ENCODE assay signal across 16 cellular contexts in the genomic region with DNA sequence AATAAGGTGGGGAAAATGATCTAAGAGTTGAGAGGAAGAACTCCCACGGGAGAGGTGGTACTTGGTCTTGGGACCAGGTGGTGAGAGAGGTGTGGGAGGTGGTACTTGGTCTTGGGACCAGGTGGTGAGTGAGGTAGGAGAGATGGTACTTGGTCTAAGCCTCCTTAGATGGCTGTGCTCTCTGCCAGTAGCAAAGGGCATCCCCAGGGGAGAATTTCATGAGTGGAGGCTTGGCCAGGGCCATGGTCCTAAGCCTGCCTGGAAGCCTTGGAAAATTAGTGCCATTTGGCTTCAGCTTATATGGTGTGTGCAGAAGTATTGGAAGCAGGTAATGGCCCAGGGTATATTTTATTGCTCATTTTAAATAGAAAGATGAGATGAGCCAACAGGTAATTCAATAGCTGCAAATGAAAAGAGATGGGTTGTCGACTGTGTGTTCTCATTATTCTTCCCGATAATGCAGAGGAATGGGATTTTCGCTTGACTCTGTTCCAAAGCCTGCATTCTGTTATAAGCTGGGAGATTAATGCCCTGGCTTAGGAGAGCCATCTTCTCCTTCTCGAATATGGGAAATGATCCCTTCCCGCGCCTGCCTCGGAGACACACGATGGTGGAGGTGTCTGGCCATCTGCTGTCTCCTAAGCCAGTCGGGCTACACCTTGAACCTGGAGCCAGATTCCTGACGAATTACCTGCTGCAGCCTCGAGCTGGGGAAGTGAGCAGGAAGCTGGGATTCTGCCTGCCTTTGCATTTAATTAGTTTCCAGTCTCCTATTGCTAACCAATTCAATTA.
DNase-seq lines count a peak whose midpoint lies in the region; ATAC-seq and TF ChIP-seq lines count a peak whose summit lies in the region.
"Had no signal": no experiment of that assay in that cellular context is flagged by ENCODE, and none has a peak within 500 bp of the region (broad histone marks: within the 10 kb centered on the region; RNA-seq: fewer than 3 reads in every experiment).

No MANE protein-coding gene starts in this region.

- H3K27me3 Mint-ChIP-seq in H9 (ENCODE audit: low read depth) = no peaks in the 10 kb centered on the region
- H3K27me3 Mint-ChIP-seq: B cell; CD4-positive, alpha-beta T cell had no signal

- no peak overlapping the region for H3K18ac ChIP-seq in H9 (ENCODE audit: insufficient read length, low read depth, low read length)

- H3K9ac ChIP-seq in H9 (ENCODE audit: extremely low read depth, insufficient read length, low read length) = no peak overlapping the region

- H3K36me3 ChIP-seq in osteoblast (ENCODE audit: insufficient read depth, low read length) = no peaks in the 10 kb centered on the region

- H3K23ac ChIP-seq in H9 (ENCODE audit: insufficient read length, low read depth, low read length) = no peak overlapping the region

- TF ChIP-seq CTCF in H9 (conservative IDR thresholded peaks at IDR 0.05) (no peak), osteoblast (IDR thresholded peaks at IDR 0.05; ENCODE audit: extremely low read depth, low read depth, low read length) (no peak)

- peaks cover 8 to 9% of the 10 kb centered on the region in 2 experiments for H3K4me1 Mint-ChIP-seq in H9
- H3K4me1 Mint-ChIP-seq: B cell had no signal

- H2AK5ac ChIP-seq in H9 (ENCODE audit: insufficient read length, low read length) = no peak overlapping the region

- no peak overlapping the region for H2BK5ac ChIP-seq in H9 (ENCODE audit: insufficient read length, low read length)

- no peak overlapping the region for H3K56ac ChIP-seq in H9 (ENCODE audit: insufficient read length, low read depth, low read length)

- H3K14ac ChIP-seq in H9 (ENCODE audit: insufficient read depth, low read length) = no peak overlapping the region

- no peak for ATAC-seq in HG02981 (IDR thresholded peaks at IDR 0.05; ENCODE audit: unreplicated experiment)

- H3K27me3 ChIP-seq in H9 (ENCODE audit: insufficient read depth, low read length) (no peaks in the 10 kb centered on the region), osteoblast (ENCODE audit: insufficient read depth, low read length) (no peaks in the 10 kb centered on the region)

- no peaks in the 10 kb centered on the region for H3K23me2 ChIP-seq in H9 (ENCODE audit: insufficient read length, low read depth, low read length, poor library complexity, severe bottlenecking)

- peaks cover 0 to 2% of the 10 kb centered on the region in 2 experiments; a peak in 1 of 5 replicates for H3K9me3 Mint-ChIP-seq in H9

- H4K91ac ChIP-seq in H9 (ENCODE audit: insufficient read length, low read depth, low read length) = no peak overlapping the region

- H3K9me3 ChIP-seq in H9 (ENCODE audit: control insufficient read depth, low read depth, low read length) (no peaks in the 10 kb centered on the region), osteoblast (ENCODE audit: low read depth, low read length) (no peaks in the 10 kb centered on the region)

- H2BK12ac ChIP-seq in H9 (ENCODE audit: insufficient read length, low read depth, low read length) = no peak overlapping the region

- H3K27ac ChIP-seq in H9 (ENCODE audit: insufficient read length, low read depth, low read length) = no peak overlapping the region
- no peak overlapping the region for H3K27ac ChIP-seq in osteoblast (ENCODE audit: low read depth, low read length)

- H2AFZ ChIP-seq in H9 (ENCODE audit: low read length) = no peak overlapping the region
- H2AFZ ChIP-seq in osteoblast (ENCODE audit: low read length) = no peak overlapping the region

- no peak overlapping the region for H4K5ac ChIP-seq in H9 (ENCODE audit: insufficient read length, low read depth, low read length)

- no peaks in the 10 kb centered on the region for H3K79me1 ChIP-seq in H9 (ENCODE audit: insufficient read depth, low read depth, low read length, poor library complexity, severe bottlenecking)

- H2BK20ac ChIP-seq in H9 (ENCODE audit: low read depth, low read length, poor library complexity, severe bottlenecking) = no peak overlapping the region

- no peak overlapping the region for H2BK15ac ChIP-seq in H9 (ENCODE audit: low read depth, low read length)

- peaks cover 65 to 85% (median 83%) of the 10 kb centered on the region in 3 experiments for H3K36me3 Mint-ChIP-seq in H9 (ENCODE audit: insufficient read depth in 1 of 3, low read depth in 3 of 3)

- H3K4me3 ChIP-seq in osteoblast (ENCODE audit: insufficient read depth, low read length) = no peak overlapping the region

- no CpG with 5 or more reads among the region's 12 CpGs for WGBS in H9 (ENCODE audit: extremely low coverage, insufficient read length, low lambda C conversion rate)

- intact Hi-C loops in head of caudate nucleus (cut with DNase I) = no loop called here

- DNase-seq in H9 (no peak), NCI-H524 treated with DMSO at 0.1 percent for 48 hours (lab: John Stamatoyannopoulos, UW) (peak; percentile 27), cerebellar cortex (ENCODE audit: low spot score) (peak; percentile 86), osteoblast (ENCODE audit: insufficient read length, low spot score, missing footprints) (peak; percentile 62), NCI-H2107 (lab: John Stamatoyannopoulos, UW) (no peak), head of caudate nucleus (no peak)
- DNase-seq: Calu3; CD4-positive, alpha-beta T cell; DMS153; DMS79 treated with DMSO at 0.1 percent for 48 hours; EL; GDM1; HCEC 1CT; HFFc6 had no signal

- H3K79me2 ChIP-seq in H9 (ENCODE audit: insufficient read depth, low read length) (no peaks in the 10 kb centered on the region), osteoblast (ENCODE audit: insufficient read depth, low read length) (no peaks in the 10 kb centered on the region)

- H3T11ph ChIP-seq in H9 (ENCODE audit: low read length) = no peak overlapping the region

- peak overlapping the region; percentile 46 to 50 (median 48); a peak in 2 of 7 replicates for H3K27ac Mint-ChIP-seq in H9
- H3K27ac Mint-ChIP-seq: B cell; CD4-positive, alpha-beta T cell; HFFc6 had no signal

- H3K4me2 ChIP-seq in H9 (ENCODE audit: insufficient read depth, insufficient read length, low read length) (no peak overlapping the region), osteoblast (ENCODE audit: insufficient read depth, low read length) (no peak overlapping the region)

- H4K8ac ChIP-seq in H9 (replicated peaks; ENCODE audit: insufficient read length, low read depth, low read length) = no peak overlapping the region

- H4K20me1 ChIP-seq in H9 (ENCODE audit: control insufficient read depth, insufficient read depth, insufficient read length) (no peaks in the 10 kb centered on the region), osteoblast (ENCODE audit: insufficient read depth, low read length) (no peaks in the 10 kb centered on the region)

- H3K4me3 Mint-ChIP-seq in H9 = no peak overlapping the region
- H3K4me3 Mint-ChIP-seq: B cell; CD4-positive, alpha-beta T cell; HFFc6 had no signal

- no peak overlapping the region for H3K4ac ChIP-seq in H9 (ENCODE audit: low read depth, low read length)

- no peaks in the 10 kb centered on the region for H3K4me1 ChIP-seq in H9 (ENCODE audit: insufficient read depth, low read length)
- no peaks in the 10 kb centered on the region for H3K4me1 ChIP-seq in osteoblast (ENCODE audit: insufficient read depth, low read length)

- no peak overlapping the region for H2BK120ac ChIP-seq in H9 (ENCODE audit: low read depth, low read length, poor library complexity, severe bottlenecking)

Comparison
In these comparisons a context has a peak if more than half of its experiments do, and no peak if none do; other contexts are left out.
1. DNase-seq: peak in NCI-H524 treated with DMSO at 0.1 percent for 48 hours (single experiment), cerebellar cortex (single experiment) and osteoblast (single experiment); none in H9 (single experiment), NCI-H2107 (single experiment) and head of caudate nucleus (0 of 42).